1 cellular context compared by ENCODE assay signal in genomic region chr7:82441916-82442478, GRCh38.
TF ChIP-seq lines count a peak whose summit lies in the region.

No MANE protein-coding gene starts in this region.

TF ChIP-seq in HEK293, 187 proteins besides CTCF, POLR2A, EP300 and RAD21 (continued from another document):
- TF ChIP-seq REST (tag by site-specific recombination; IDR thresholded peaks at IDR 0.05), result peak; percentile 87
- no peak for TF ChIP-seq ZNF121 (tag by site-specific recombination; IDR thresholded peaks at IDR 0.05)
